Comparison of ENCODE assay signal across 8 cellular contexts in genomic region chr3:119293105-119293683, GRCh38.
DNase-seq lines count a peak whose midpoint lies in the region; ATAC-seq and TF ChIP-seq lines count a peak whose summit lies in the region.

No MANE protein-coding gene starts in this region.

- H3K4me3 ChIP-seq in GM06990 (replicated peaks; ENCODE audit: low read depth, low read length) (peak overlapping the region; percentile 75), fibroblast of mammary gland (ENCODE audit: control insufficient read depth, low read depth, low read length) (peak overlapping the region; percentile 65), skeletal muscle cell (ENCODE audit: low read depth, low read length) (peak overlapping the region; percentile 75)

- ATAC-seq in HG03571 (IDR thresholded peaks at IDR 0.05; ENCODE audit: unreplicated experiment) (no peak), GM18858 (IDR thresholded peaks at IDR 0.05; ENCODE audit: unreplicated experiment) (no peak), GM21367 (IDR thresholded peaks at IDR 0.05; ENCODE audit: unreplicated experiment) (no peak)

- DNase-seq in GM06990 (ENCODE audit: extremely low read depth, insufficient read length) (no peak), RKO (ENCODE audit: low spot score) (peak; percentile 13), fibroblast of mammary gland (ENCODE audit: low read depth) (no peak), skeletal muscle cell (ENCODE audit: low read depth) (no peak), erythroblast (lab: John Stamatoyannopoulos, UW) (no peak)

- peaks cover 3% of the 10 kb centered on the region; the same call in 1 of the 2 replicates for H3K36me3 ChIP-seq in GM06990 (ENCODE audit: control insufficient read depth, insufficient read depth, low read length)

- H3K27me3 ChIP-seq in GM06990 (replicated peaks; ENCODE audit: control insufficient read depth, insufficient read depth, low read length), result no peaks in the 10 kb centered on the region

- TF ChIP-seq POLR2A in erythroblast (IDR thresholded peaks at IDR 0.05; ENCODE audit: low read length), result no peak

- TF ChIP-seq CTCF in GM06990 (IDR thresholded peaks at IDR 0.05; ENCODE audit: insufficient read depth, low read length, poor library complexity, severe bottlenecking), result no peak
- TF ChIP-seq CTCF in fibroblast of mammary gland (conservative IDR thresholded peaks at IDR 0.05; ENCODE audit: control insufficient read depth, insufficient read depth, low read depth, low read length), result no peak
